Comparison of ENCODE assay signal across 8 cellular contexts in the genomic region with DNA sequence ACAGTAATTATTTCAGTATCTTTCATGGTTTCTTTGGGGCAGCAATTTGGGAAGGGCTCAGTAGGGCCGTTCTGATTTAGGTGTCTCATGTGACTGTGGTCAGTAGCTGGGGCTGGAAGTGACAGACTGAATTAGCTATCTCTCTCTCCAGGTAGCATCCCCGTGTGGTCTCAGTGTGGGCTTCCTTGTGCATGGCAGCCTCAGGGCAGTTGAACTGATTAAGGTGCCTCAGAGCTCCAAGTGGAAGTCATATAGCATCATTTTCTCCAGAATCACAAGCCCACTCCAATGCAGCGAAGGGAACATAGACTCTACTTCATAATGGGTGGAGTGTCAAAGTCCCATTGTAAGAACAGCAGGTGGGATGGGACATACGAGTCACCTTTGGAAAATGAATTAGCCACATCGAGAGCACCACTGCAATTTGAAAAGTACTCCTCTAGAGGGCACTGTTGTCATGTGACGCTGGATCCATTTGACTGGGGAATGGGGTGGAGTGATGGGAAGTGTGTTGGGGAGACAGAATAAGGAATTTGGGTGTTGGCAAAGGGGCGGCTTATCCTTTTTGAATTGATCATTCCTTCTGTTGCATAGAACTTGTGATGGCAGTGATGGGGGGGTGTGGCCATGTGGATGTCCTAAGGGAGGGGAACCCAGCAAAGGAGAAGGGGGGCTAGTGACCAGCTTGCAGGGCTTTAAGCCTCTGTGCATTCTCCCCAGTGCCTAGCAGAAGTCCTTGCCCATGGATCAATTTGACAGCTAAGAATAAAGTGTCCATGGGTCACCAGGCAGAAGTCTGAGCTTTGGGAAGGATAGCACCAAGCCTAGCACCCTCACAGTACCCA. TPM values are rescaled to one million over a fixed set of nuclear protein-coding genes. Genes with fewer than 3 reads are reported as not detected.
A peak's percentile ranks its signal among the peaks of the same experiment; 100 is the strongest.
DNase-seq lines count a peak whose midpoint lies in the region; ATAC-seq and TF ChIP-seq lines count a peak whose summit lies in the region.

No MANE protein-coding gene starts in this region.

- no peaks in the 10 kb centered on the region for H3K4me1 ChIP-seq in effector memory CD4-positive, alpha-beta T cell (ENCODE audit: control insufficient read depth, insufficient read depth, low read length, poor library complexity, severe bottlenecking)

- no peaks in the 10 kb centered on the region for H3K27me3 ChIP-seq in effector memory CD4-positive, alpha-beta T cell (replicated peaks; ENCODE audit: control insufficient read depth, insufficient read depth, low read length, poor library complexity, severe bottlenecking)

- peak; percentile 71 for TF ChIP-seq CTCF in WI38 (IDR thresholded peaks at IDR 0.05; ENCODE audit: low read depth, low read length)

- H3K36me3 ChIP-seq in effector memory CD4-positive, alpha-beta T cell (ENCODE audit: control insufficient read depth, insufficient read depth, low read length), result no peaks in the 10 kb centered on the region

- H3K27ac ChIP-seq in effector memory CD4-positive, alpha-beta T cell (ENCODE audit: insufficient read depth, low read length, poor library complexity, severe bottlenecking), result no peak overlapping the region

- ATAC-seq in HG03135 (IDR thresholded peaks at IDR 0.05; ENCODE audit: unreplicated experiment), result no peak

- no peaks in the 10 kb centered on the region for H3K9me3 ChIP-seq in effector memory CD4-positive, alpha-beta T cell (ENCODE audit: control insufficient read depth, low read length)

- H3K4me3 ChIP-seq in WI38 (ENCODE audit: low read depth, low read length), result no peak overlapping the region
- H3K4me3 ChIP-seq in effector memory CD4-positive, alpha-beta T cell (ENCODE audit: insufficient read depth, low read depth, low read length, poor library complexity, severe bottlenecking), result no peak overlapping the region

- DNase-seq in A172 (ENCODE audit: low spot score) (peak; percentile 73), GDM1 (lab: John Stamatoyannopoulos, UW) (peak; percentile 4), NCI-H187 (lab: John Stamatoyannopoulos, UW) (peak; percentile 45 to 50), medulla oblongata (ENCODE audit: extremely low spot score) (peak; percentile 77), superior temporal gyrus (ENCODE audit: extremely low spot score) (peak; percentile 82)
- DNase-seq in effector memory CD4-positive, alpha-beta T cell, result peak in 2 of 3 donors; percentile 1 to 17

RNA-seq across cellular contexts. Expression of a gene that starts 39.3 kb away (rescaled TPM):
- total RNA-seq in A172 (2014; rRNA removed; shearing (Covaris generic)), result 90.6 and 97.3 TPM in 2 replicates

RNA-seq across cellular contexts. Expression of a gene that starts 47.6 kb away (rescaled TPM):
- total RNA-seq in A172 (2014; rRNA removed; shearing (Covaris generic)), result 422 and 518 TPM in 2 replicates

Comparison
In these comparisons a context has a peak if more than half of its experiments do, and no peak if none do; other contexts are left out.
1. DNase-seq: peak in every context shown above with its lines; median percentile 82 in superior temporal gyrus; 77 in medulla oblongata; 73 in A172; 48 in NCI-H187; 9 in effector memory CD4-positive, alpha-beta T cell; 4 in GDM1.